Comparison of ENCODE assay signal across 17 cellular contexts in the genomic region with DNA sequence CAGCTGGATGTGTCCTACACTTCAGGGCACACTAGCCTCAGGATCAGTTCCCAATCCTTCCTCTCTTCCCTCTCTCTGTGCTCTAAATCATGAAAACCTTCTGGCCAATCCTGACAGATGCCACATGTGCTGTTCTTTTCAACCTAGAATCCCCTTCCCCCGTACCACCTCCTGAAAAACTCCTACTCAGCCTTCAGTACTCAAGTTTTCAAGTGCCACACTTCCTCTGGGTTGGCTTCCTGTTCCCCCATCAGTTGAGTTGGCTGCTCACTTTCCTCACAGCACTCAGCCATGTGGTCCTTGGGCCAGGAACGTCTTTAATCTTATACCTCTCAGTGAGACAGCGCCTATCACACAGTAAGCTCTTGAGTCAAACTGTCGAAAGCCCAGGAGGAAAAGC. TPM values are rescaled to one million over a fixed set of nuclear protein-coding genes. Genes with fewer than 3 reads are reported as not detected.
"Had no signal": no experiment of that assay in that cellular context is flagged by ENCODE, and none has a peak within 500 bp of the region (broad histone marks: within the 10 kb centered on the region; RNA-seq: fewer than 3 reads in every experiment).

No MANE protein-coding gene starts in this region.

- DNase-seq: activated naive CD4-positive, alpha-beta T cell treated with anti-CD3 and anti-CD28 coated beads, Interleukin-2, amount 10 ng/mL, durations not matched to agents 7 days and 5 days; activated T-cell treated with anti-CD3 and anti-CD28 coated beads for 4 hours; central memory CD4-positive, alpha-beta T cell; colonic mucosa; foreskin fibroblast; mesenchymal stem cell; naive thymus-derived CD8-positive, alpha-beta T cell; nucleus accumbens; right cardiac atrium; small intestine; stimulated activated CD4-positive, alpha-beta T cell treated with anti-CD3 and anti-CD28 coated beads, Interleukin-4, amount 100 ng/mL, for 24 hours; stimulated activated naive CD4-positive, alpha-beta T cell had no signal

- H3K27ac Mint-ChIP-seq: activated naive CD4-positive, alpha-beta T cell treated with anti-CD3 and anti-CD28 coated beads, Interleukin-2, amount 10 ng/mL, durations not matched to agents 7 days and 5 days; activated T-helper 2 cell treated with anti-CD3 and anti-CD28 coated beads, Interferon-gamma antibody, Interleukin-2, Interleukin-4, amounts not matched to agents 10 μg/mL and 5 μg/mL and 100 μg/mL, durations not matched to agents 14 hours and 24 hours and 36 hours had no signal

- H3K36me3 Mint-ChIP-seq: activated naive CD4-positive, alpha-beta T cell treated with anti-CD3 and anti-CD28 coated beads, Interleukin-2, amount 10 ng/mL, durations not matched to agents 7 days and 5 days had no signal

- H3K27me3 ChIP-seq: colonic mucosa, vagina had no signal

- H3K4me3 ChIP-seq: colonic mucosa, tibial nerve, vagina had no signal

- H3K9me3 Mint-ChIP-seq: activated naive CD4-positive, alpha-beta T cell treated with anti-CD3 and anti-CD28 coated beads, Interleukin-2, amount 10 ng/mL, durations not matched to agents 7 days and 5 days; activated T-helper 2 cell treated with anti-CD3 and anti-CD28 coated beads, Interferon-gamma antibody, Interleukin-2, Interleukin-4, amounts not matched to agents 10 μg/mL and 5 μg/mL and 100 μg/mL, durations not matched to agents 14 hours and 24 hours and 36 hours; naive thymus-derived CD8-positive, alpha-beta T cell had no signal

- H3K9me3 ChIP-seq: colonic mucosa, tibial nerve, vagina had no signal

- H3K4me3 Mint-ChIP-seq: activated naive CD4-positive, alpha-beta T cell treated with anti-CD3 and anti-CD28 coated beads, Interleukin-2, amount 10 ng/mL, durations not matched to agents 7 days and 5 days had no signal

- H3K27ac ChIP-seq: colonic mucosa, tibial nerve, vagina had no signal

- ATAC-seq: activated CD4-positive, CD25-positive, alpha-beta regulatory T cell treated with anti-CD3 and anti-CD28 coated beads, Interleukin-2, amount 50 U/mL, for 24 hours; naive thymus-derived CD8-positive, alpha-beta T cell; right cardiac atrium had no signal

- H3K36me3 ChIP-seq: colonic mucosa, vagina had no signal

RNA-seq across cellular contexts. Expression of gene ASPHD1, which starts 3.3 kb away (rescaled TPM):
- total RNA-seq: naive thymus-derived CD8-positive, alpha-beta T cell; vagina had no signal
- polyA plus RNA-seq: naive thymus-derived CD8-positive, alpha-beta T cell had no signal

RNA-seq across cellular contexts. Expression of gene SEZ6L2, which starts 4.2 kb away (rescaled TPM):
- total RNA-seq: T-helper 2 cell treated with Interferon-gamma antibody and Interleukin-4, amounts not matched to agents 100 ng/mL and 5 ng/mL, for 36 hours had no signal
- polyA plus RNA-seq: naive thymus-derived CD8-positive, alpha-beta T cell had no signal
